Comparison of ENCODE assay signal across 29 cellular contexts in the genomic region with DNA sequence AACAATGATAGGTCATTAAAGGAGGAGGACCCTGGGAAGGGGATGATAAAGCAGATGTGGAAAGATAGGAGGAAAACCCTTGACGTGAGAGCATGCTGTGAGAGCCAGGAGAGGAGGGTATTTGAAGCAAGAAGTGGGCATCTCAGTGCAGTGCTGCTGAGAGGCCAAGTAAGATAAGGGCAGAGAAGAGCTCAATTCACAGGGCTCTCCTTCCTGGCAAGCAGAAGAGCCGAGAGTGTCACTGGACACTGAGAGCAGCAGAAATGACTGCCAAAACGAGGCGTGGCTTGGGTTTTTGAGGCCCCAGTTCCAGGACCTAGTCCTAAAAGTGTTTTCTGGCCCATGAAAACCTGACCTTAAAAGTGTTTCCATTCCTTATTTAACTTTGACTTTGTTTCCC.
"Had no signal": no experiment of that assay in that cellular context is flagged by ENCODE, and none has a peak within 500 bp of the region (broad histone marks: within the 10 kb centered on the region; RNA-seq: fewer than 3 reads in every experiment).

No MANE protein-coding gene starts in this region.

- H3K36me3 ChIP-seq: ascending aorta, cardiac muscle cell had no signal

- H3K4me1 ChIP-seq: ascending aorta had no signal

- H3K27me3 ChIP-seq: ascending aorta, cardiac muscle cell had no signal

- H3K4me3 ChIP-seq: ascending aorta, cardiac muscle cell had no signal

- DNase-seq: activated B cell treated with CpG ODN at 0.5 μM for 24 hours; activated CD4-positive, alpha-beta memory T cell treated with anti-CD3 and anti-CD28 coated beads for 36 hours; activated CD4-positive, alpha-beta T cell treated with anti-CD3 and anti-CD28 coated beads for 4 hours; activated CD4-positive, alpha-beta T cell treated with anti-CD3 and anti-CD28 coated beads, Interleukin-2, amount 10 ng/mL, durations not matched to agents 24 days and 14 days; activated CD4-positive, alpha-beta T cell treated with anti-CD3 and anti-CD28 coated beads, Interleukin-2, amount 50 U/mL, for 1 hour; activated CD4-positive, alpha-beta T cell treated with anti-CD3 and anti-CD28 coated beads, Interleukin-2, amount 50 U/mL, for 4 hours; activated CD4-positive, CD25-positive, alpha-beta regulatory T cell treated with anti-CD3 and anti-CD28 coated beads, Interleukin-2, amount 50 U/mL, for 72 hours; activated CD8-positive, alpha-beta memory T cell treated with anti-CD3 and anti-CD28 coated beads, Interleukin-2, amount 50 U/mL, for 4 hours; activated CD8-positive, alpha-beta T cell treated with anti-CD3 and anti-CD28 coated beads for 36 hours; activated effector memory CD4-positive, alpha-beta T cell treated with Interleukin-2 at 50 U/mL for 16 hours; activated gamma-delta T cell; activated naive CD4-positive, alpha-beta T cell treated with anti-CD3 and anti-CD28 coated beads, Interleukin-2, amount 10 ng/mL, durations not matched to agents 7 days and 5 days; activated naive CD4-positive, alpha-beta T cell treated with Interleukin-2 at 50 U/mL for 16 hours; activated naive CD8-positive, alpha-beta T cell treated with anti-CD3 and anti-CD28 coated beads, Interleukin-2, amount 10 ng/mL, durations not matched to agents 7 days and 5 days; activated naive CD8-positive, alpha-beta T cell treated with anti-CD3 and anti-CD28 coated beads, Interleukin-2, amount 50 U/mL, for 24 hours; activated T-cell treated with anti-CD3 and anti-CD28 coated beads for 4 hours; activated T-cell treated with anti-CD3 and anti-CD28 coated beads, Interleukin-2, amount 50 U/mL, for 1 hour; activated T-cell treated with anti-CD3 and anti-CD28 coated beads, Interleukin-2, amount 50 U/mL, for 4 hours; activated T-cell treated with anti-CD3 and anti-CD28 coated beads, Interleukin-2, amount 50 U/mL, for 72 hours; amygdala; anterior cingulate cortex; caudate nucleus; cerebellar nuclear complex; T-helper 1 cell; T-helper 2 cell; T-helper 9 cell had no signal

- H3K27ac ChIP-seq: ascending aorta, cardiac muscle cell, VCaP had no signal

- ATAC-seq: activated CD8-positive, alpha-beta T cell treated with anti-CD3 and anti-CD28 coated beads for 36 hours; activated naive CD8-positive, alpha-beta T cell treated with anti-CD3 and anti-CD28 coated beads, Interleukin-2, amount 50 U/mL, for 24 hours; activated T-cell treated with anti-CD3 and anti-CD28 coated beads, Interleukin-2, amount 50 U/mL, for 4 hours; activated T-cell treated with anti-CD3 and anti-CD28 coated beads, Interleukin-2, amount 50 U/mL, for 72 hours had no signal

- H3K9me3 ChIP-seq: ascending aorta had no signal
